In the genomic region with DNA sequence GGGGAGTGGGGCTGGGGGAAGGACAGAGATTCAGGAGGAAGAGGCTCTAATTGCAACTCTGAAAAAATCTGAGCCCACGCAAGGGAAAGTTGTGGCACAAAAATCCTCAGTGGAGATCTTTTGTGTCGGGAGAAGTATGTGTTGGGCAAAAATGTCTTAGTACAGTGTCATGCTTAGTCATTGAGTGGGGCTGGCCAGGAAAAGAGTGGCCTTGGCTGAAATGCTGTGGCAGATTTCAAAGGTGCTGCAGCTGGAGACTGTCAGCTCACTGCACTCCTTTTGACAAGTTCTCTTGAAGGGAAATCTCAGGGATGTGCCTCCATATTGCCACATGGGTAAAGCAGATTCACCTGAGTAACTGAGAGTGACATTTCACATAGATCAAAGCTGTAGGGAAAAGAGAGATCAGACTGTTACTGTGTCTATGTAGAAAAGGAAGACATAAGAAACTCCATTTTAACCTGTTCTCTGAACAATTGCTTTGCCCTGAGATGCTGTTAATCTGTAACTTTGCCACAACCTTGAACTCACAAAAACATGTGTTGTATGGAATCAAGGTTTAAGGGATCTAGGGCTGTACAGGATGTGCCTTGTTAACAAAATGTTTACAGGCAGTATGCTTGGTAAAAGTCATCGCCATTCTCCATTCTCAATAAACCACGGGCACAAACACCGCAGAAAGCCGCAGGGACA, we compare ENCODE assay signal across 1 cellular context.
TF ChIP-seq lines count a peak whose summit lies in the region.

No MANE protein-coding gene starts in this region.

TF ChIP-seq in HCT116, 20 proteins besides CTCF, POLR2A, EP300 and RAD21:
- TF ChIP-seq, protein P1, sequence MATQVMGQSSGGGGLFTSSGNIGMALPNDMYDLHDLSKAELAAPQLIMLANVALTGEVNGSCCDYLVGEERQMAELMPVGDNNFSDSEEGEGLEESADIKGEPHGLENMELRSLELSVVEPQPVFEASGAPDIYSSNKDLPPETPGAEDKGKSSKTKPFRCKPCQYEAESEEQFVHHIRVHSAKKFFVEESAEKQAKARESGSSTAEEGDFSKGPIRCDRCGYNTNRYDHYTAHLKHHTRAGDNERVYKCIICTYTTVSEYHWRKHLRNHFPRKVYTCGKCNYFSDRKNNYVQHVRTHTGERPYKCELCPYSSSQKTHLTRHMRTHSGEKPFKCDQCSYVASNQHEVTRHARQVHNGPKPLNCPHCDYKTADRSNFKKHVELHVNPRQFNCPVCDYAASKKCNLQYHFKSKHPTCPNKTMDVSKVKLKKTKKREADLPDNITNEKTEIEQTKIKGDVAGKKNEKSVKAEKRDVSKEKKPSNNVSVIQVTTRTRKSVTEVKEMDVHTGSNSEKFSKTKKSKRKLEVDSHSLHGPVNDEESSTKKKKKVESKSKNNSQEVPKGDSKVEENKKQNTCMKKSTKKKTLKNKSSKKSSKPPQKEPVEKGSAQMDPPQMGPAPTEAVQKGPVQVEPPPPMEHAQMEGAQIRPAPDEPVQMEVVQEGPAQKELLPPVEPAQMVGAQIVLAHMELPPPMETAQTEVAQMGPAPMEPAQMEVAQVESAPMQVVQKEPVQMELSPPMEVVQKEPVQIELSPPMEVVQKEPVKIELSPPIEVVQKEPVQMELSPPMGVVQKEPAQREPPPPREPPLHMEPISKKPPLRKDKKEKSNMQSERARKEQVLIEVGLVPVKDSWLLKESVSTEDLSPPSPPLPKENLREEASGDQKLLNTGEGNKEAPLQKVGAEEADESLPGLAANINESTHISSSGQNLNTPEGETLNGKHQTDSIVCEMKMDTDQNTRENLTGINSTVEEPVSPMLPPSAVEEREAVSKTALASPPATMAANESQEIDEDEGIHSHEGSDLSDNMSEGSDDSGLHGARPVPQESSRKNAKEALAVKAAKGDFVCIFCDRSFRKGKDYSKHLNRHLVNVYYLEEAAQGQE (IDR thresholded peaks at IDR 0.05; ENCODE audit: low read depth) = no peak
- peak; percentile 12 for TF ChIP-seq TCF7L2 (IDR thresholded peaks at IDR 0.05; ENCODE audit: borderline replicate concordance, extremely low read depth, insufficient read depth, insufficient read length)
